In genomic region chr14:32667791-32668190, GRCh38 we compare ENCODE assay signal across 6 cellular contexts.
"Had no signal": no experiment of that assay in that cellular context is flagged by ENCODE, and none has a peak within 500 bp of the region (broad histone marks: within the 10 kb centered on the region; RNA-seq: fewer than 3 reads in every experiment).

No MANE protein-coding gene starts in this region.

- H3K4me2 ChIP-seq: GM23338 had no signal

- H2AFZ ChIP-seq: GM23338 had no signal

- H3K27ac ChIP-seq: HL-60 had no signal

- ATAC-seq: GM23338, HepG2 had no signal

- H3K4me3 ChIP-seq: GM23338 had no signal

- DNase-seq: H9, HCEC 1CT, KBM-7 had no signal
